10 cellular contexts compared by ENCODE assay signal in genomic region chr12:121241203-121241970, GRCh38. TPM values are rescaled to one million over a fixed set of nuclear protein-coding genes. Genes with fewer than 3 reads are reported as not detected.
A peak's percentile ranks its signal among the peaks of the same experiment; 100 is the strongest.
DNase-seq lines count a peak whose midpoint lies in the region; ATAC-seq and TF ChIP-seq lines count a peak whose summit lies in the region.
"Had no signal": no experiment of that assay in that cellular context is flagged by ENCODE, and none has a peak within 500 bp of the region (broad histone marks: within the 10 kb centered on the region; RNA-seq: fewer than 3 reads in every experiment).

No MANE protein-coding gene starts in this region.

- no peak for DNase-seq in CD14-positive monocyte (ENCODE audit: low spot score)
- no peak for DNase-seq in dorsolateral prefrontal cortex
- no peak for DNase-seq in prostate gland (ENCODE audit: low spot score)
- DNase-seq in COR-L47 (lab: John Stamatoyannopoulos, UW) = no peak
- no peak for DNase-seq in amniotic stem cell (lab: John Stamatoyannopoulos, UW)
- no peak for DNase-seq in adrenal gland
- DNase-seq: NCI-H2171 had no signal

- peak overlapping the region; percentile 80 to 93 (median 89) for H3K27ac Mint-ChIP-seq in CD14-positive monocyte

- WGBS in prostate gland = 65% methylated on average over 15 of the region's 15 CpGs
- WGBS in adrenal gland, 4 donors = 77 to 83% (median 81%) methylated on average over 7 to 15 of the region's 15 CpGs

- TF ChIP-seq CTCF in CD14-positive monocyte (IDR thresholded peaks at IDR 0.05) (no peak), dorsolateral prefrontal cortex (IDR thresholded peaks at IDR 0.05 in 54 of 56, conservative IDR thresholded peaks at IDR 0.05 in 2 of 56; ENCODE audit: low read depth in 1 of 56, partially characterized antibody in 56 of 56) (no peak), prostate gland (IDR thresholded peaks at IDR 0.05) (no peak), adrenal gland (IDR thresholded peaks at IDR 0.05) (no peak)

- ATAC-seq in HG03045 (IDR thresholded peaks at IDR 0.05; ENCODE audit: unreplicated experiment) = no peak
- ATAC-seq: body of pancreas had no signal

- H3K4me1 ChIP-seq in prostate gland (replicated peaks) (peaks cover 7% of the 10 kb centered on the region), adrenal gland (replicated peaks in 1 of 2) (peaks cover 0 to 10% of the 10 kb centered on the region in 2 donors)

- H3K4me3 Mint-ChIP-seq in CD14-positive monocyte = peak overlapping the region; percentile 62 to 74

- H3K27me3 ChIP-seq in dorsolateral prefrontal cortex = no peaks in the 10 kb centered on the region
- H3K27me3 ChIP-seq in prostate gland (replicated peaks; ENCODE audit: insufficient read depth) = no peaks in the 10 kb centered on the region
- no peaks in the 10 kb centered on the region for H3K27me3 ChIP-seq in adrenal gland
- H3K27me3 ChIP-seq: body of pancreas had no signal

- H3K27ac ChIP-seq in KOPT-K1 (ENCODE audit: low read depth, low read length, poor library complexity, severe bottlenecking) (peak overlapping the region; percentile 89), dorsolateral prefrontal cortex (peak overlapping the region in 55 of 59 donors; percentile 6 to 85 (median 72)), prostate gland (peak overlapping the region; percentile 51 to 57), adrenal gland (peak overlapping the region in 2 of 5 donors; percentile 54 to 72)
- H3K27ac ChIP-seq: body of pancreas had no signal

- H3K9me3 ChIP-seq in KOPT-K1 (ENCODE audit: insufficient read depth, low read length, poor library complexity, severe bottlenecking) (no peaks in the 10 kb centered on the region), prostate gland (no peaks in the 10 kb centered on the region), adrenal gland (replicated peaks in 1 of 3) (no peaks in the 10 kb centered on the region)
- H3K9me3 ChIP-seq: body of pancreas had no signal

- peaks cover 54 to 74% of the 10 kb centered on the region in 2 donors for H3K36me3 Mint-ChIP-seq in CD14-positive monocyte

- intact Hi-C loops in CD14-positive monocyte (cut with micrococcal nuclease) = no loop called here
- intact Hi-C loops in dorsolateral prefrontal cortex (cut with DNase I) = no loop called here
- intact Hi-C loops in prostate gland (cut with DNase I) = no loop called here
- intact Hi-C loops in adrenal gland (cut with DNase I) = no loop called here

- TF ChIP-seq POLR2A in prostate gland (IDR thresholded peaks at IDR 0.05) (no peak), adrenal gland (IDR thresholded peaks at IDR 0.05) (no peak)

- peaks cover 0 to 3% (median 0%) of the 10 kb centered on the region in 7 donors for H3K9me3 Mint-ChIP-seq in CD14-positive monocyte

- peak overlapping the region in 15 of 59 donors; percentile 7 to 47 (median 40) for H3K4me3 ChIP-seq in dorsolateral prefrontal cortex
- no peak overlapping the region for H3K4me3 ChIP-seq in prostate gland
- no peak overlapping the region for H3K4me3 ChIP-seq in adrenal gland
- H3K4me3 ChIP-seq: body of pancreas had no signal

- H3K4me1 Mint-ChIP-seq in CD14-positive monocyte = peaks cover 48% of the 10 kb centered on the region

- H3K27me3 Mint-ChIP-seq in CD14-positive monocyte (ENCODE audit: low read depth in 3 of 3) = peaks cover 0 to 2% (median 0%) of the 10 kb centered on the region in 3 donors

- H3K36me3 ChIP-seq in KOPT-K1 (ENCODE audit: insufficient read depth, low read length) = peaks cover 52% of the 10 kb centered on the region
- H3K36me3 ChIP-seq in prostate gland = no peaks in the 10 kb centered on the region
- H3K36me3 ChIP-seq in adrenal gland (replicated peaks in 1 of 2) = peaks cover 0 to 13% of the 10 kb centered on the region in 2 donors

RNA-seq across cellular contexts. Expression of gene P2RX4, which starts 31.5 kb away (rescaled TPM):
- polyA plus RNA-seq in CD14-positive monocyte (10 to 100 TPM; 61.8 to 74.7 TPM), adrenal gland (10 to 100 TPM; 13.3 to 50.0 (median 29.2) TPM)
- total RNA-seq in dorsolateral prefrontal cortex (10 to 100 TPM in 98 of 120 experiments, 1 to 10 TPM in 22; 7.6 to 21.4 (median 12.6) TPM), prostate gland (100 to 1,000 TPM in 1 of 2 donors, 10 to 100 TPM in 1; 63.2 to 103 TPM), adrenal gland (100 to 1,000 TPM in 2 of 8 donors, 10 to 100 TPM in 6; 15.2 to 114 (median 53.7) TPM)

RNA-seq across cellular contexts. Expression of gene CAMKK2, which starts 55.1 kb away (rescaled TPM):
- polyA plus RNA-seq in CD14-positive monocyte (10 to 100 TPM; 55.6 to 71.0 TPM), adrenal gland (10 to 100 TPM; 12.8 to 20.5 (median 13.6) TPM)
- total RNA-seq in dorsolateral prefrontal cortex (100 to 1,000 TPM in 117 of 120 experiments, 10 to 100 TPM in 3; 52.8 to 279 (median 164) TPM), prostate gland (10 to 100 TPM; 26.9 to 52.2 TPM), adrenal gland (10 to 100 TPM; 18.8 to 42.9 (median 31.4) TPM)
